8 cellular contexts compared by ENCODE assay signal in genomic region chr19:37077615-37077928, GRCh38. TPM values are rescaled to one million over a fixed set of nuclear protein-coding genes. Genes with fewer than 3 reads are reported as not detected.
DNase-seq lines count a peak whose midpoint lies in the region; TF ChIP-seq lines count a peak whose summit lies in the region.

No MANE protein-coding gene starts in this region.

- DNase-seq in NCI-H1092 treated with DMSO at 0.1 percent for 48 hours (lab: John Stamatoyannopoulos, UW) (peak; percentile 65), middle frontal gyrus (ENCODE audit: extremely low spot score, low spot score) (no peak), RPMI8226 (no peak), activated gamma-delta T cell (lab: John Stamatoyannopoulos, UW) (no peak)
- DNase-seq in NK-92 treated with Interleukin-12 subunit alpha and Interleukin-12 subunit beta, amount 100 ng/mL, for 24 hours (lab: John Stamatoyannopoulos, UW): no peak

- peaks cover 59% of the 10 kb centered on the region for H3K9me3 Mint-ChIP-seq in nephron

- 49 to 56% methylated on average over 6 of the region's 6 CpGs for WGBS in ectodermal cell, 2 experiments

- H3K27me3 Mint-ChIP-seq in nephron (ENCODE audit: low read depth): no peaks in the 10 kb centered on the region

- H3K36me3 Mint-ChIP-seq in nephron (ENCODE audit: low read depth): peaks cover 62% of the 10 kb centered on the region

- TF ChIP-seq CTCF in nephron (IDR thresholded peaks at IDR 0.05; ENCODE audit: unreplicated experiment in 3 of 3): no peak

- H3K4me1 Mint-ChIP-seq in nephron: peaks cover 10% of the 10 kb centered on the region

- H3K4me1 ChIP-seq in ectodermal cell (ENCODE audit: control insufficient read depth, insufficient read depth, low read length): no peaks in the 10 kb centered on the region

- H3K4me3 Mint-ChIP-seq in nephron: peak overlapping the region; percentile 93 to 98 (median 98)

- no peak overlapping the region for H3K27ac ChIP-seq in ectodermal cell (ENCODE audit: insufficient read depth, low read depth, low read length, poor library complexity, severe bottlenecking)

- H3K27ac Mint-ChIP-seq in nephron: peak overlapping the region; percentile 92 to 96 (median 96)

- H3K27me3 ChIP-seq in ectodermal cell (ENCODE audit: control insufficient read depth, insufficient read depth, low read length, poor library complexity, severe bottlenecking): no peaks in the 10 kb centered on the region

- H3K36me3 ChIP-seq in ectodermal cell (ENCODE audit: control insufficient read depth, insufficient read depth, low read length): no peaks in the 10 kb centered on the region

- H3K4me3 ChIP-seq in GM08714 (ENCODE audit: low read length) (peak overlapping the region; percentile 98), ectodermal cell (ENCODE audit: insufficient read depth, low read depth, low read length) (peak overlapping the region; percentile 87)

- peaks cover 3% of the 10 kb centered on the region for H3K9me3 ChIP-seq in ectodermal cell (ENCODE audit: control insufficient read depth, low read length)

RNA-seq across cellular contexts. Expression of gene ZNF420, which starts 0.7 kb away (rescaled TPM):
- polyA plus RNA-seq in ectodermal cell (2013, experiment 1 of 4): 15.3 TPM
- polyA plus RNA-seq in ectodermal cell (2013, experiment 2 of 4): 16.6 TPM
- 15.5 TPM for polyA plus RNA-seq in ectodermal cell (2013, experiment 3 of 4)
- polyA plus RNA-seq in ectodermal cell (2013, experiment 4 of 4): 13.3 TPM
